16 cellular contexts compared by ENCODE assay signal in the genomic region with DNA sequence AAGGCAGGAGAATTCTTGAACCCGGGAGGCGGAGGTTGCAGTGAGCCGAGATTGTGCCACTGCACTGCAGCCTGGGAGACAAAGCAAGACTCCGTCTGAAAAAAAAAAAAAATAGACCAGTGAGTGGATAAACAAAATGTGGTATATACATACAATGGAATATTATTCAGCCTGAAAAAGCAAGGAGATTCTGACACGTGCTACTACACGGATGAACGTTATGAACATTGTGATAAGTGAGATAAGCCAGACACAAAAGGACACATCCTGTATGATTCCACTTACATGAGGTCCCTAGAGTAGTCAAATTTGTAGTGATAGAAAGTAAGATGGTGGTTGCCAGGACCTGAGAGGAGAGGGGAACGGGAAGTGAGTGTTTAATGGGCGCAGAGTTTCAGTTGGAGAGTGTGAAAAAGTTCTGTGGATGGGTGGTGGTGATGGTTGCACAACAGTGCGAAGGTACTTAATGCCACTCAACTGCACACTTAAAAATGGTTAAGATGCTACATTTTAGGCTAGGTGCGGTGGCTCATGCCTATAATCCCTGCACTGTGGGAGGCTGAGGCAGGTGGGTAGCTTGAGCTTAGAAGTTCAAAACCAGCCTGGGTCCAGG.
DNase-seq lines count a peak whose midpoint lies in the region; ATAC-seq lines count a peak whose summit lies in the region.
"Had no signal": no experiment of that assay in that cellular context is flagged by ENCODE, and none has a peak within 500 bp of the region (broad histone marks: within the 10 kb centered on the region; RNA-seq: fewer than 3 reads in every experiment).

No MANE protein-coding gene starts in this region.

- no peaks in the 10 kb centered on the region for H3K36me3 ChIP-seq in BLaER1 treated with 17β-estradiol and CSF1 and Interleukin-3, amounts not matched to agents 10 nM and 100 nM
- H3K36me3 ChIP-seq: heart left ventricle, right atrium auricular region, SJSA1, WERI-Rb-1 had no signal

- peak overlapping the region; percentile 77 for H3K27ac Mint-ChIP-seq in T-helper 1 cell treated with Interleukin-12 subunit alpha and Interleukin-12 subunit beta and Interleukin-4 antibody, amounts not matched to agents 30 μg/mL and 1 μg/mL, for 36 hours
- peak overlapping the region; percentile 98 to 99 for H3K27ac Mint-ChIP-seq in effector memory CD8-positive, alpha-beta T cell
- H3K27ac Mint-ChIP-seq: stimulated activated naive B cell treated with anti-CD40 and anti-IgM and Interleukin-4, amounts not matched to agents 10 μg/mL and 1 μg/mL and 100 μg/mL, for 72 hours had no signal

- H3K4me3 ChIP-seq in BLaER1 treated with 17β-estradiol and CSF1 and Interleukin-3, amounts not matched to agents 10 nM and 100 nM, result no peak overlapping the region
- H3K4me3 ChIP-seq: heart left ventricle, right atrium auricular region, SJSA1 had no signal

- peaks cover 34 to 53% (median 49%) of the 10 kb centered on the region in 10 experiments for H3K4me1 ChIP-seq in BLaER1 treated with 17β-estradiol and CSF1 and Interleukin-3, amounts not matched to agents 10 nM and 100 nM

- no peaks in the 10 kb centered on the region for H3K27me3 ChIP-seq in BLaER1 treated with 17β-estradiol and CSF1 and Interleukin-3, amounts not matched to agents 10 nM and 100 nM
- H3K27me3 ChIP-seq: heart left ventricle, right atrium auricular region, SJSA1 had no signal

- H3K9me3 ChIP-seq in BLaER1 treated with 17β-estradiol and CSF1 and Interleukin-3, amounts not matched to agents 10 nM and 100 nM (replicated peaks in 1 of 11), result no peaks in the 10 kb centered on the region
- H3K9me3 ChIP-seq: heart left ventricle, right atrium auricular region, SJSA1 had no signal

- in situ Hi-C loops in ACHN (cut with HindIII; ENCODE audit: low pct_ligation_motif_present, low pct_unique_long_range_greater_than_20kb, low sequenced_read_pairs), result no loop called here

- peak overlapping the region; percentile 88 to 98 (median 94); a peak in 20 of 22 replicates for H3K4me2 ChIP-seq in BLaER1 treated with 17β-estradiol and CSF1 and Interleukin-3, amounts not matched to agents 10 nM and 100 nM

- no peaks in the 10 kb centered on the region for H3K9me3 Mint-ChIP-seq in T-helper 1 cell treated with Interleukin-12 subunit alpha and Interleukin-12 subunit beta and Interleukin-4 antibody, amounts not matched to agents 30 μg/mL and 1 μg/mL, for 36 hours
- H3K9me3 Mint-ChIP-seq in effector memory CD8-positive, alpha-beta T cell, result no peaks in the 10 kb centered on the region
- H3K9me3 Mint-ChIP-seq: stimulated activated naive B cell treated with anti-CD40 and anti-IgM and Interleukin-4, amounts not matched to agents 10 μg/mL and 1 μg/mL and 100 μg/mL, for 72 hours had no signal

- H3K4me1 Mint-ChIP-seq in T-helper 1 cell treated with Interleukin-12 subunit alpha and Interleukin-12 subunit beta and Interleukin-4 antibody, amounts not matched to agents 30 μg/mL and 1 μg/mL, for 36 hours (ENCODE audit: low read depth), result peaks cover 42% of the 10 kb centered on the region
- peaks cover 34 to 37% of the 10 kb centered on the region in 2 donors for H3K4me1 Mint-ChIP-seq in effector memory CD8-positive, alpha-beta T cell (ENCODE audit: low read depth in 2 of 2)

- H3K36me3 Mint-ChIP-seq in T-helper 1 cell treated with Interleukin-12 subunit alpha and Interleukin-12 subunit beta and Interleukin-4 antibody, amounts not matched to agents 30 μg/mL and 1 μg/mL, for 36 hours (ENCODE audit: low read depth), result no peaks in the 10 kb centered on the region
- peaks cover 29% of the 10 kb centered on the region for H3K36me3 Mint-ChIP-seq in effector memory CD8-positive, alpha-beta T cell (ENCODE audit: insufficient read depth)

- DNase-seq in GF-D8 (lab: John Stamatoyannopoulos, UW), result peak; percentile 26
- DNase-seq in effector memory CD8-positive, alpha-beta T cell, result no peak
- no peak for DNase-seq in NCI-H446 (lab: John Stamatoyannopoulos, UW)
- no peak for DNase-seq in ACHN
- no peak for DNase-seq in SHP77 treated with DMSO at 0.1 percent for 48 hours (lab: John Stamatoyannopoulos, UW)
- DNase-seq: central memory CD4-positive, alpha-beta T cell; heart left ventricle; NCI-H526 treated with DMSO at 0.1 percent for 48 hours; stimulated activated CD4-positive, alpha-beta T cell treated with anti-CD3 and anti-CD28 coated beads, Interleukin-4, amount 100 ng/mL, for 4 hours; stimulated activated naive B cell treated with anti-CD40 and anti-IgM and Interleukin-4, amounts not matched to agents 10 μg/mL and 1 μg/mL and 100 μg/mL, for 72 hours; WERI-Rb-1 had no signal

- H3K27ac ChIP-seq in BLaER1 treated with 17β-estradiol and CSF1 and Interleukin-3, amounts not matched to agents 10 nM and 100 nM, result peak overlapping the region in 5 of 11 experiments; percentile 9 to 83 (median 78); a peak in 6 of 22 replicates
- H3K27ac ChIP-seq: right atrium auricular region, SJSA1, WERI-Rb-1 had no signal

- no peaks in the 10 kb centered on the region for H3K27me3 Mint-ChIP-seq in T-helper 1 cell treated with Interleukin-12 subunit alpha and Interleukin-12 subunit beta and Interleukin-4 antibody, amounts not matched to agents 30 μg/mL and 1 μg/mL, for 36 hours (ENCODE audit: low read depth)
- H3K27me3 Mint-ChIP-seq in effector memory CD8-positive, alpha-beta T cell, result no peaks in the 10 kb centered on the region

- peak overlapping the region; percentile 18 for H3K4me3 Mint-ChIP-seq in T-helper 1 cell treated with Interleukin-12 subunit alpha and Interleukin-12 subunit beta and Interleukin-4 antibody, amounts not matched to agents 30 μg/mL and 1 μg/mL, for 36 hours
- H3K4me3 Mint-ChIP-seq in effector memory CD8-positive, alpha-beta T cell, result peak overlapping the region; percentile 18 to 85

- H3K9ac ChIP-seq in BLaER1 treated with 17β-estradiol and CSF1 and Interleukin-3, amounts not matched to agents 10 nM and 100 nM, result peak overlapping the region in 1 of 11 experiments; percentile 45; a peak in 1 of 22 replicates

- no peak for ATAC-seq in effector memory CD8-positive, alpha-beta T cell (replicated peaks)
- no peak for ATAC-seq in HG02678 (IDR thresholded peaks at IDR 0.05; ENCODE audit: unreplicated experiment)

- no peaks in the 10 kb centered on the region for H4K20me1 ChIP-seq in BLaER1 treated with 17β-estradiol and CSF1 and Interleukin-3, amounts not matched to agents 10 nM and 100 nM
